Comparison of ENCODE assay signal across 8 cellular contexts in the genomic region with DNA sequence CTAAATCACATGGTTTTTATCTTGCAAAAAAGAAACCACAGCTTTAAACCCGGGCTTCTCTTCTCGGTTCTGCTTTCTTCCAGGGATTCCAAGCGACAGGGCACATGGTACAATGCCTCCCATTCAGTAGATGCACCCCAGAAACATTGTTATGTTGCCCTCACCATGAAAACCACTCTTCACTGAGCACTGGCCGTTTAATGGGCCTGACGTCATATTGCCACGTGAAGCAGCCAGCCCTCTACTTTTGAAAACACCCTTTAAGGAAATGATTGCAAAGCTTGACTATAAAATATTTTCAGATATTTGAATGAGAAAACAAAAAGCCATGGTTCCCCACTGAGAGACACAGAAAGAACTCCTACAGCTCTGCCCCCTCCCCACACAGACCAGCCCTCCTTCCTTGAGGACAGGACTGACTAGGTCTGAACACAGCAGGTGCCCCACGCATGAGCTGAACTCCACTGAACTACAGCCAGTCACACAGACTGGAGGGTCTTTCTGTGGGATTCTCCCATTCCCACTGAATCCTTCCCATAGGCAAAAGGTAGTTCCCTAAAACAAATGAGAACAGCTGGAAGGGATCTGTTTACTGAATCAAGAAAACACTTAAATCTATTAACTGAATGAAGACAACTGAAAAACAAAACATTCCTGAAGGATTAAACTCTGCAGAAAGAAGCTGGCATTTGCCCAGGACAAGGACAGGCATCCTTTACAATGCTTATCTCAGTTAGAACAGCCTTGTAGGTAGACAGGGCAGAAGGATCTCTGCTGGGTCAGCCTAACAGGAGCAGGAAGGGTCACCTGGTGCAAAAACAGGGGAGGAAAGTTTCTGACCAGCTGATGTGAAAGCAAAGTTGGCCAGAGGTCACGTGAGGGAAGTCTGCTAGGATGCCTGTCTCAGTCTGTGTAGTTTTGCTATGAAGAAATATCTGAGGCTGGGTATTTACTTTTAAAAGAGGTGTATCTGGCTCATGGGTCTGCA.
DNase-seq lines count a peak whose midpoint lies in the region; ATAC-seq and TF ChIP-seq lines count a peak whose summit lies in the region.

No MANE protein-coding gene starts in this region.

- H3K27ac ChIP-seq in Karpas-422 (ENCODE audit: low read length) (no peak overlapping the region), body of pancreas (peak overlapping the region in 3 of 4 donors; percentile 14 to 62 (median 22))

- peak overlapping the region; percentile 59 for H3K4me2 ChIP-seq in Karpas-422 (ENCODE audit: low read depth, low read length, poor library complexity, severe bottlenecking)

- DNase-seq in Ammon's horn (ENCODE audit: low spot score) (peak; percentile 40), Karpas-422 (peak; percentile 42), body of pancreas (no peak), mucosa of gallbladder (ENCODE audit: low spot score) (peak; percentile 27), NCI-H524 (lab: John Stamatoyannopoulos, UW) (no peak), NCI-H1105 (lab: John Stamatoyannopoulos, UW) (no peak)
- DNase-seq in stimulated activated CD4-positive, alpha-beta T cell treated with anti-CD3 and anti-CD28 coated beads, Interleukin-15, amount 100 ng/mL, for 24 hours, result no peak
- DNase-seq in stimulated activated CD4-positive, alpha-beta T cell treated with anti-CD3 and anti-CD28 coated beads, Interleukin-2, amount 100 ng/mL, for 48 hours, result no peak

- H4K20me1 ChIP-seq in Karpas-422 (ENCODE audit: insufficient read depth, low read depth, low read length), result no peaks in the 10 kb centered on the region

- H3K4me3 ChIP-seq in Karpas-422 (ENCODE audit: low read length), result peak overlapping the region; percentile 44; the same call in 1 of the 2 replicates
- H3K4me3 ChIP-seq in body of pancreas, result no peak overlapping the region

- H2AFZ ChIP-seq in Karpas-422 (ENCODE audit: low read length), result no peak overlapping the region

- H3K79me2 ChIP-seq in Karpas-422 (ENCODE audit: low read length), result no peaks in the 10 kb centered on the region

- TF ChIP-seq CTCF in body of pancreas (IDR thresholded peaks at IDR 0.05), result no peak

- peaks cover 13% of the 10 kb centered on the region for H3K4me1 ChIP-seq in Karpas-422 (ENCODE audit: low read length)
- peaks cover 6% of the 10 kb centered on the region for H3K4me1 ChIP-seq in body of pancreas

- intact Hi-C loops in body of pancreas (cut with DNase I), result no loop called here

- no peak for TF ChIP-seq POLR2A in body of pancreas (IDR thresholded peaks at IDR 0.05)

- no peaks in the 10 kb centered on the region for H3K36me3 ChIP-seq in Karpas-422 (ENCODE audit: insufficient read depth, low read length)
- H3K36me3 ChIP-seq in body of pancreas (replicated peaks in 1 of 2; ENCODE audit: insufficient read depth in 1 of 2, low read depth in 2 of 2), result no peaks in the 10 kb centered on the region

- H3K9me3 ChIP-seq in Karpas-422 (ENCODE audit: low read length), result no peaks in the 10 kb centered on the region
- H3K9me3 ChIP-seq in body of pancreas, result no peaks in the 10 kb centered on the region

- peak; percentile 53 for ATAC-seq in body of pancreas

- H3K9me2 ChIP-seq in Karpas-422 (replicated peaks; ENCODE audit: insufficient read depth, low read length), result no peaks in the 10 kb centered on the region

- 0 out of 2 replicates have a peak overlapping the region, but pooled peaks have one; percentile 24 for H3K9ac ChIP-seq in Karpas-422 (ENCODE audit: low read length)

- H3K27me3 ChIP-seq in Karpas-422 (ENCODE audit: low read length) (no peaks in the 10 kb centered on the region), body of pancreas (no peaks in the 10 kb centered on the region)

- 40 to 46% methylated on average over 8 of the region's 8 CpGs for WGBS in body of pancreas, 2 donors

Comparison
In these comparisons a context has a peak if more than half of its experiments do, and no peak if none do; other contexts are left out.
1. DNase-seq: peak in Ammon's horn (single experiment), Karpas-422 (single experiment) and mucosa of gallbladder (single experiment); none in body of pancreas (0 of 4), stimulated activated CD4-positive, alpha-beta T cell treated with anti-CD3 and anti-CD28 coated beads, Interleukin-15, amount 100 ng/mL, for 24 hours (single experiment), NCI-H524 (0 of 2), NCI-H1105 (single experiment) and stimulated activated CD4-positive, alpha-beta T cell treated with anti-CD3 and anti-CD28 coated beads, Interleukin-2, amount 100 ng/mL, for 48 hours (0 of 2).